2 cellular contexts compared by ENCODE assay signal in the genomic region with DNA sequence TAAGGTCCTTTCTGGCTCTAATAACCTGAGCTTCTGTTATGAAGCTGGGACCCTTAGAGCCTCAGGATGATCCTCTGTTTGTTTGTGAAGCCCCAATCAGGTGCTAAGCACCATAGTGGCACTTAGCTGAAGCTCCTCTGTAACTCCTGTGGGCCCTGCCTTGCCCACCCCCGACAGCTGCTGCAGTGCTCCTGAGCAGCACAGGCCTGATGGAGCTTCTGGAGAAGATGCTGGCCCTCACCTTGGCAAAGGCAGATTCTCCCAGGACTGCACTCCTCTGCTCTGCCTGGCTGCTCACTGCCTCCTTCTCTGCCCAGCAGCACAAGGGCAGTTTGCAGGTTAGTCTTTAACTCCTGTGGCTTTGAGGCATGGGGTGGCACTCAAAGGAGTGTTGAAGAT.
TF ChIP-seq lines count a peak whose summit lies in the region.

No MANE protein-coding gene starts in this region.

TF ChIP-seq in endothelial cell of umbilical vein, 7 proteins besides CTCF, POLR2A, EP300 and RAD21:
- TF ChIP-seq JUN (IDR thresholded peaks at IDR 0.05; ENCODE audit: borderline replicate concordance, insufficient read depth, insufficient read length, low read depth) (no peak), EZH2 (IDR thresholded peaks at IDR 0.05; ENCODE audit: borderline replicate concordance, low read depth, low read length, severe bottlenecking) (no peak), FOS (IDR thresholded peaks at IDR 0.05; ENCODE audit: borderline replicate concordance, insufficient read depth, low read length) (no peak), GATA2 (IDR thresholded peaks at IDR 0.05; ENCODE audit: insufficient read depth, insufficient read length, low read depth, low read length) (no peak), POLR2AphosphoS5 (IDR thresholded peaks at IDR 0.05; ENCODE audit: insufficient read depth, low read depth, low read length) (no peak), MYC (IDR thresholded peaks at IDR 0.05; ENCODE audit: low read depth, low read length) (no peak)
- TF ChIP-seq, protein P1, sequence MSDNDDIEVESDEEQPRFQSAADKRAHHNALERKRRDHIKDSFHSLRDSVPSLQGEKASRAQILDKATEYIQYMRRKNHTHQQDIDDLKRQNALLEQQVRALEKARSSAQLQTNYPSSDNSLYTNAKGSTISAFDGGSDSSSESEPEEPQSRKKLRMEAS (IDR thresholded peaks at IDR 0.05; ENCODE audit: insufficient read depth, insufficient read length), result no peak

TF ChIP-seq in WTC11, 78 proteins besides CTCF, POLR2A, EP300 and RAD21:
- TF ChIP-seq GABPB1 (CRISPR knock-in tag; IDR thresholded peaks at IDR 0.05), result no peak
- TF ChIP-seq, protein P2, sequence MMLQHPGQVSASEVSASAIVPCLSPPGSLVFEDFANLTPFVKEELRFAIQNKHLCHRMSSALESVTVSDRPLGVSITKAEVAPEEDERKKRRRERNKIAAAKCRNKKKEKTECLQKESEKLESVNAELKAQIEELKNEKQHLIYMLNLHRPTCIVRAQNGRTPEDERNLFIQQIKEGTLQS (CRISPR knock-in tag; conservative IDR thresholded peaks at IDR 0.05), result no peak
- TF ChIP-seq, protein P3, sequence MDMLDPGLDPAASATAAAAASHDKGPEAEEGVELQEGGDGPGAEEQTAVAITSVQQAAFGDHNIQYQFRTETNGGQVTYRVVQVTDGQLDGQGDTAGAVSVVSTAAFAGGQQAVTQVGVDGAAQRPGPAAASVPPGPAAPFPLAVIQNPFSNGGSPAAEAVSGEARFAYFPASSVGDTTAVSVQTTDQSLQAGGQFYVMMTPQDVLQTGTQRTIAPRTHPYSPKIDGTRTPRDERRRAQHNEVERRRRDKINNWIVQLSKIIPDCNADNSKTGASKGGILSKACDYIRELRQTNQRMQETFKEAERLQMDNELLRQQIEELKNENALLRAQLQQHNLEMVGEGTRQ (CRISPR knock-in tag; IDR thresholded peaks at IDR 0.05), result no peak
- no peak for TF ChIP-seq IRF1 (CRISPR knock-in tag; IDR thresholded peaks at IDR 0.05)
- no peak for TF ChIP-seq ETV6 (CRISPR knock-in tag; IDR thresholded peaks at IDR 0.05)
- TF ChIP-seq ZMAT4 (CRISPR knock-in tag; IDR thresholded peaks at IDR 0.05), result no peak
- no peak for TF ChIP-seq STAT6 (CRISPR knock-in tag; conservative IDR thresholded peaks at IDR 0.05; ENCODE audit: low read depth)
- TF ChIP-seq IRF2 (CRISPR knock-in tag; IDR thresholded peaks at IDR 0.05; ENCODE audit: borderline replicate concordance, low read depth), result no peak
- TF ChIP-seq JAZF1 (CRISPR knock-in tag; IDR thresholded peaks at IDR 0.05), result no peak
- TF ChIP-seq MLX (CRISPR knock-in tag; IDR thresholded peaks at IDR 0.05), result no peak
- TF ChIP-seq OVOL2 (CRISPR knock-in tag; IDR thresholded peaks at IDR 0.05; ENCODE audit: borderline replicate concordance), result no peak
